ENCODE assay signal across 8 cellular contexts in the genomic region with DNA sequence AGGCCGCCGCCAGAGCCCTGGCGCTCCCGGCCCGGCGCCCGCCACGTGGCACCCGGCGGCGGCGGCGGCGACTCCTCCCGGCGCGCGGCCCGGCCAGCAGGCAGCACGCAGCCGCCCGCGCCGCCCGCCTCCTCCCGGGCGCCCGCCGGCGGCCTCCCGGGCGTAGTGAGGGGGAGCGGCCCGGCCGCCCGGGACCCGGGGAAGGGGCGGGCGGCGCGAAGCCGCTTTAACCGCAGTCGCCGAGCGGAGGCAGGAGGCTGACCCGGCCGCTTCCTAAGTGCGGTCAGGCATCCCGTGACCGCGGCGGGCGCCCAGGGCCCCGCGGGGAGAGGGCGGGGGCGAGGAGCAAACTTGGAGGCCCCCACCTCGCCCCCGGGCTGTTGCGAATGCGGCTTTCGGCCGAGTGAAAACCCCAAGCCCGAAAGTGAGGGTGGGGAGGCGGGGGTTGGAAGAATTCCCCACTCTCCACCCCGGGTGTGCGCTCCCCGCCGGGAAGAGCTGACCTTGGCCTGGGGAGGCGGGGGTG. TPM values are rescaled to one million over a fixed set of nuclear protein-coding genes. Genes with fewer than 3 reads are reported as not detected.
DNase-seq lines count a peak whose midpoint lies in the region; ATAC-seq and TF ChIP-seq lines count a peak whose summit lies in the region.

No MANE protein-coding gene starts in this region.

- H3K9me3 Mint-ChIP-seq in nephron progenitor cell = no peaks in the 10 kb centered on the region

- TF ChIP-seq CTCF in adrenal gland (IDR thresholded peaks at IDR 0.05) (no peak), right atrium auricular region (IDR thresholded peaks at IDR 0.05) (no peak), nephron progenitor cell (IDR thresholded peaks at IDR 0.05) (no peak)

- no peaks in the 10 kb centered on the region for H3K36me3 Mint-ChIP-seq in nephron progenitor cell (ENCODE audit: low read depth)

- H3K27ac ChIP-seq in adrenal gland (peak overlapping the region; percentile 88 to 97 (median 91)), right atrium auricular region (peak overlapping the region; percentile 92 to 98)

- H3K4me1 Mint-ChIP-seq in nephron progenitor cell = peaks cover 65% of the 10 kb centered on the region

- H3K4me3 ChIP-seq in adrenal gland = peak overlapping the region in 3 of 4 donors; percentile 4 to 58 (median 36)
- peak overlapping the region; percentile 56 to 75 for H3K4me3 ChIP-seq in right atrium auricular region

- intact Hi-C loops in adrenal gland (cut with DNase I) = loop anchor here (2.0 to 10.0 kb wide), 2 partner anchors 129 to 181 kb away; no protein-coding TSS in a partner anchor

- H3K4me3 Mint-ChIP-seq in nephron progenitor cell = no peak overlapping the region

- H3K9me3 ChIP-seq in adrenal gland (replicated peaks in 1 of 3) (no peaks in the 10 kb centered on the region), right atrium auricular region (no peaks in the 10 kb centered on the region)

- no peak for TF ChIP-seq POLR2A in adrenal gland (IDR thresholded peaks at IDR 0.05)

- DNase-seq in AG08395 (ENCODE audit: low spot score) (peak; percentile 45), RPMI8226 (peak; percentile 81), adrenal gland (peak; percentile 72 to 78 (median 77)), right atrium auricular region (ENCODE audit: low spot score) (peak; percentile 69), putamen (ENCODE audit: low spot score) (peak; percentile 66), nephron progenitor cell (no peak)

- peak; percentile 19 for ATAC-seq in GM19023 (IDR thresholded peaks at IDR 0.05; ENCODE audit: unreplicated experiment)
- ATAC-seq in HG03139 (IDR thresholded peaks at IDR 0.05; ENCODE audit: unreplicated experiment) = peak; percentile 18

- H3K27me3 Mint-ChIP-seq in nephron progenitor cell (ENCODE audit: low read depth, poor library complexity) = peaks cover 35% of the 10 kb centered on the region

- WGBS in adrenal gland, 4 donors = 0 to 1% (median 0%) methylated on average over 8 to 67 of the region's 71 CpGs; no CpG with 5 or more reads in 1 of the 4 donors

- H3K4me1 ChIP-seq in adrenal gland (replicated peaks in 1 of 2) = peaks cover 10 to 28% of the 10 kb centered on the region in 2 donors
- H3K4me1 ChIP-seq in right atrium auricular region = peaks cover 0 to 50% of the 10 kb centered on the region in 2 donors

- no peaks in the 10 kb centered on the region for H3K27me3 ChIP-seq in adrenal gland
- H3K27me3 ChIP-seq in right atrium auricular region = no peaks in the 10 kb centered on the region

- H3K27ac Mint-ChIP-seq in nephron progenitor cell = no peak overlapping the region

- H3K36me3 ChIP-seq in adrenal gland (replicated peaks in 1 of 2) (no peaks in the 10 kb centered on the region), right atrium auricular region (no peaks in the 10 kb centered on the region)

RNA-seq across cellular contexts. Expression of gene HES1, which starts 1.7 kb away (rescaled TPM):
- total RNA-seq in adrenal gland = 10 to 100 TPM; 22.8 to 59.3 (median 38.8) TPM
- 10 to 100 TPM; 14.3 to 34.3 (median 34.2) TPM for polyA plus RNA-seq in adrenal gland
- total RNA-seq in right atrium auricular region = 10 to 100 TPM; 32.1 to 43.6 TPM
